Comparison of ENCODE assay signal across 1 cellular context in genomic region chr17:28726396-28726911, GRCh38.
TF ChIP-seq lines count a peak whose summit lies in the region.

No MANE protein-coding gene starts in this region.

TF ChIP-seq in HepG2, 621 proteins besides CTCF, POLR2A, EP300 and RAD21 (continues in another document):
- TF ChIP-seq KDM6A (CRISPR knock-in tag; IDR thresholded peaks at IDR 0.05; ENCODE audit: low read depth) = no peak
- 0 out of 2 replicates have a peak, but pooled peaks have one; percentile 9 for TF ChIP-seq FOXK1 (CRISPR knock-in tag; IDR thresholded peaks at IDR 0.05; ENCODE audit: borderline replicate concordance, low read depth)
- TF ChIP-seq ZNF761 (CRISPR knock-in tag; conservative IDR thresholded peaks at IDR 0.05) = no peak
- TF ChIP-seq RARG (CRISPR knock-in tag; IDR thresholded peaks at IDR 0.05; ENCODE audit: low read depth) = no peak
- no peak for TF ChIP-seq KDM5B (CRISPR knock-in tag; IDR thresholded peaks at IDR 0.05; ENCODE audit: borderline replicate concordance)
- TF ChIP-seq ZBTB33 (CRISPR knock-in tag; IDR thresholded peaks at IDR 0.05) = no peak
- TF ChIP-seq PPARG (CRISPR knock-in tag; conservative IDR thresholded peaks at IDR 0.05) = no peak
- no peak for TF ChIP-seq HNRNPUL1 (IDR thresholded peaks at IDR 0.05; ENCODE audit: low read depth, low read length)
- peak; percentile 71; the same call in 1 of the 2 replicates for TF ChIP-seq ZNF251 (CRISPR knock-in tag; IDR thresholded peaks at IDR 0.05)
- no peak for TF ChIP-seq ISL2 (CRISPR knock-in tag; IDR thresholded peaks at IDR 0.05)
- TF ChIP-seq HNRNPH1 (optimal IDR thresholded peaks at IDR 0.05; ENCODE audit: low read depth, low read length) = no peak
- no peak for TF ChIP-seq WIZ (CRISPR knock-in tag; IDR thresholded peaks at IDR 0.05)
- no peak for TF ChIP-seq TBX3 (IDR thresholded peaks at IDR 0.05; ENCODE audit: borderline replicate concordance)
- no peak; the same call in 1 of the 2 replicates for TF ChIP-seq ZNF619 (CRISPR knock-in tag; IDR thresholded peaks at IDR 0.05)
- no peak for TF ChIP-seq BCLAF1 (IDR thresholded peaks at IDR 0.05)
- TF ChIP-seq ARNT (IDR thresholded peaks at IDR 0.05) = no peak
- peak; percentile 75 for TF ChIP-seq ZNF572 (CRISPR knock-in tag; IDR thresholded peaks at IDR 0.05)
- no peak for TF ChIP-seq ZNF318 (CRISPR knock-in tag; IDR thresholded peaks at IDR 0.05)
- no peak for TF ChIP-seq ZNF850 (CRISPR knock-in tag; conservative IDR thresholded peaks at IDR 0.05)
- no peak for TF ChIP-seq MAX (IDR thresholded peaks at IDR 0.05)
- 0 out of 2 replicates have a peak, but pooled peaks have one; percentile 34 for TF ChIP-seq ZBTB46 (CRISPR knock-in tag; IDR thresholded peaks at IDR 0.05; ENCODE audit: borderline replicate concordance)
- TF ChIP-seq PHF8 (CRISPR knock-in tag; IDR thresholded peaks at IDR 0.05) = 0 out of 2 replicates have a peak, but pooled peaks have one; percentile 33
- TF ChIP-seq ZBED4 (CRISPR knock-in tag; IDR thresholded peaks at IDR 0.05; ENCODE audit: borderline replicate concordance) = peak; percentile 16; the same call in 1 of the 2 replicates
- TF ChIP-seq ZNF510 (CRISPR knock-in tag; IDR thresholded peaks at IDR 0.05; ENCODE audit: low read depth) = peak; percentile 36; the same call in 1 of the 2 replicates
- no peak for TF ChIP-seq ELF1 (CRISPR knock-in tag; IDR thresholded peaks at IDR 0.05)
- no peak for TF ChIP-seq ZNF652 (CRISPR knock-in tag; IDR thresholded peaks at IDR 0.05; ENCODE audit: borderline replicate concordance, low read depth)
- TF ChIP-seq RFX5 (IDR thresholded peaks at IDR 0.05; ENCODE audit: low read depth, low read length) = no peak
- 0 out of 2 replicates have a peak, but pooled peaks have one; percentile 2 for TF ChIP-seq THAP8 (CRISPR knock-in tag; IDR thresholded peaks at IDR 0.05; ENCODE audit: borderline replicate concordance)
- no peak for TF ChIP-seq ZNF607 (CRISPR knock-in tag; IDR thresholded peaks at IDR 0.05; ENCODE audit: borderline replicate concordance)
- TF ChIP-seq ATF7 (IDR thresholded peaks at IDR 0.05) = no peak
- no peak for TF ChIP-seq ATF7 (CRISPR knock-in tag; IDR thresholded peaks at IDR 0.05)
- TF ChIP-seq SMAD1 (CRISPR knock-in tag; IDR thresholded peaks at IDR 0.05; ENCODE audit: borderline replicate concordance, low read depth) = no peak
- no peak for TF ChIP-seq MLX (CRISPR knock-in tag; IDR thresholded peaks at IDR 0.05)
- no peak for TF ChIP-seq HMG20A (CRISPR knock-in tag; IDR thresholded peaks at IDR 0.05; ENCODE audit: borderline replicate concordance)
- TF ChIP-seq SATB2 (CRISPR knock-in tag; IDR thresholded peaks at IDR 0.05) = no peak
- TF ChIP-seq ZFP1 (CRISPR knock-in tag; IDR thresholded peaks at IDR 0.05) = no peak
- no peak for TF ChIP-seq MAZ (IDR thresholded peaks at IDR 0.05; ENCODE audit: borderline replicate concordance, low read depth, low read length)
- no peak for TF ChIP-seq MAZ (CRISPR knock-in tag; IDR thresholded peaks at IDR 0.05; ENCODE audit: low read depth)
- no peak for TF ChIP-seq SMAD9 (CRISPR knock-in tag; IDR thresholded peaks at IDR 0.05)
- no peak for TF ChIP-seq MYNN (CRISPR knock-in tag; IDR thresholded peaks at IDR 0.05; ENCODE audit: low read depth)
